In the genomic region with DNA sequence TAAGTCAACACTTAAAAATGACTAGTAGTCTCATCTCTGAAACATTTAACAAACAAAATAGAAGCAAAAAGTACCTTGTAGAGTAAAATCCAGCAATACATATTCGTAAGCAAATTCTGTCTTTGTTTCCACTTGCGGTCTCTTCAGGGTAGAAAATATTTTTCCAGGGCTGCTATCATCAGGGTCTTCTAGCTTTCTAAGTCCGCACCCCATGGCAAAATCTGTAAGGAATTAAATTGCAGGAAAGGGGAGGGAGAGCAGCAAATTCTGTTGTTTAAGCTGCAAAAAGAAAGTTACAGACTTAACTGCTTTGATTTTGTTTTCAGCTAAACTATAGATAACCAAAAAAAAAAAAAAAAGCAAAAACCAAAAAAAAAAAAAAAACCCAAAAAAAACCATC, we compare ENCODE assay signal across 1 cellular context.
TF ChIP-seq lines count a peak whose summit lies in the region.

A gene with protein sequence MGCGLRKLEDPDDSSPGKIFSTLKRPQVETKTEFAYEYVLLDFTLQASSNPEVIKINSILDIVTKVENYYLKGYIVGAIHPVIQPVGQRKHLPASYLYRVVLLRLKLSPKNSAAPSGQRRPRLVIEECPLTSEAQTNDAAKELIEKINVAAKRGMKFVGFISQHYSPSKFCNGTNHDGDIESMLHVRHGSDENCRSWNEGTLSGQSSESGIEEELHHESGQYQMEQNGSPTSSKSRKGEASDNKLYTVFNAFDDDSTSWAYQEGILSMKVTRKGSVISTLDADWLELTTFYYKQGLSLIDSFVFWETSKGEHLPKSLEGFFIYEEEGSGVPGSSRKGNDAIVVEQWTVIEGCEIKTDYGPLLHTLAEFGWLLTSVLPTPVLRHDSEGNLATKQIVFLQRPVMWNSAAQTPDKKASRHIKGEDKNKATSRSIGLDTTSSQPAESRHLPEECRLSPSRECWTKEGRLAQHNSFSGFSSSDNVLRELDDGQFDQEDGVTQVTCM (minus strand): TSS at position 342 of the 400 bp plus-strand sequence. CDS start 129 bp downstream, at position 213.

TF ChIP-seq in GM23338, 12 proteins besides CTCF, POLR2A, EP300 and RAD21 (continued from another document):
- no peak for TF ChIP-seq REST (IDR thresholded peaks at IDR 0.05; ENCODE audit: unreplicated experiment)
- no peak for TF ChIP-seq ZNF462 (CRISPR knock-in tag; IDR thresholded peaks at IDR 0.05)
- no peak for TF ChIP-seq ZNF114 (CRISPR knock-in tag; IDR thresholded peaks at IDR 0.05)
- TF ChIP-seq STAT1 (IDR thresholded peaks at IDR 0.05; ENCODE audit: unreplicated experiment) = no peak
- TF ChIP-seq NANOG (IDR thresholded peaks at IDR 0.05; ENCODE audit: borderline replicate concordance) = no peak
- TF ChIP-seq EZH2 (IDR thresholded peaks at IDR 0.05; ENCODE audit: low read depth, unreplicated experiment) = no peak
